22 cellular contexts compared by ENCODE assay signal in genomic region chr4:14908635-14909034, GRCh38.
A peak's percentile ranks its signal among the peaks of the same experiment; 100 is the strongest.
DNase-seq lines count a peak whose midpoint lies in the region; ATAC-seq and TF ChIP-seq lines count a peak whose summit lies in the region.
"Had no signal": no experiment of that assay in that cellular context is flagged by ENCODE, and none has a peak within 500 bp of the region (broad histone marks: within the 10 kb centered on the region; RNA-seq: fewer than 3 reads in every experiment).

No MANE protein-coding gene starts in this region.

- no peaks in the 10 kb centered on the region for H3K4me1 ChIP-seq in breast epithelium
- no peaks in the 10 kb centered on the region for H3K4me1 ChIP-seq in mesendoderm (ENCODE audit: control insufficient read depth, low read depth, low read length)
- H3K4me1 ChIP-seq: lower lobe of right lung, tibial nerve had no signal

- no peak for ATAC-seq in WTC11
- ATAC-seq: natural killer cell; stimulated activated effector memory CD8-positive, alpha-beta T cell treated with anti-CD3 and anti-CD28 coated beads, Interleukin-12 subunit alpha, Interleukin-12 subunit beta, amount 100 ng/mL, for 72 hours had no signal

- no peak overlapping the region for H3K4me3 ChIP-seq in breast epithelium
- no peak overlapping the region for H3K4me3 ChIP-seq in mesendoderm (ENCODE audit: low read length)
- H3K4me3 ChIP-seq: lower lobe of right lung, smooth muscle cell, tibial nerve had no signal

- H3K36me3 ChIP-seq in breast epithelium (no peaks in the 10 kb centered on the region), mesendoderm (ENCODE audit: control insufficient read depth, insufficient read depth, low read length) (no peaks in the 10 kb centered on the region)
- H3K36me3 ChIP-seq: lower lobe of right lung, tibial nerve had no signal

- no peaks in the 10 kb centered on the region for H3K79me2 ChIP-seq in mesendoderm (ENCODE audit: control insufficient read depth, insufficient read depth, low read length)

- TF ChIP-seq POLR2A in breast epithelium (IDR thresholded peaks at IDR 0.05), result no peak

- H2BK15ac ChIP-seq in mesendoderm (replicated peaks; ENCODE audit: low read depth), result no peak overlapping the region

- H3K27me3 ChIP-seq in breast epithelium (no peaks in the 10 kb centered on the region), mesendoderm (ENCODE audit: insufficient read depth, low read length, poor library complexity) (no peaks in the 10 kb centered on the region)
- H3K27me3 ChIP-seq: tibial nerve had no signal

- H3K4me2 ChIP-seq in mesendoderm (ENCODE audit: low read length), result no peak overlapping the region
- H3K4me2 ChIP-seq: smooth muscle cell had no signal

- H2BK5ac ChIP-seq in mesendoderm (ENCODE audit: low read length), result no peak overlapping the region

- DNase-seq in MCF 10A (ENCODE audit: unreplicated experiment) (peak; percentile 51), breast epithelium (ENCODE audit: low spot score in 2 of 2) (no peak), WTC11 (ENCODE audit: low spot score) (no peak), iris pigment epithelial cell (ENCODE audit: low read depth) (peak; percentile 65), mesendoderm (no peak), GM19238 (ENCODE audit: insufficient read length, low spot score) (no peak), NOMO-1 treated with dmso at 0.1 percent for 144 hours (lab: John Stamatoyannopoulos, UW; ENCODE audit: unreplicated experiment) (no peak), activated gamma-delta T cell treated with Interleukin-2 at 50 U/mL for 16 hours (no peak)
- DNase-seq: activated CD4-positive, alpha-beta memory T cell treated with anti-CD3 and anti-CD28 coated beads, Interleukin-2, amount 10 ng/mL, durations not matched to agents 7 days and 5 days; activated naive CD8-positive, alpha-beta T cell treated with anti-CD3 and anti-CD28 coated beads, Interleukin-2, amount 10 ng/mL, durations not matched to agents 7 days and 5 days; activated T-cell treated with anti-CD3 and anti-CD28 coated beads, Interleukin-2, amount 50 U/mL, for 48 hours; CD4-positive, alpha-beta T cell; cerebellar nuclear complex; foreskin melanocyte; GOT3; lower lobe of right lung; natural killer cell; NCI-H69 had no signal

- no peaks in the 10 kb centered on the region for H3K36me3 Mint-ChIP-seq in MCF 10A (ENCODE audit: insufficient read depth, unreplicated experiment)
- no peaks in the 10 kb centered on the region for H3K36me3 Mint-ChIP-seq in WTC11
- H3K36me3 Mint-ChIP-seq: activated naive CD8-positive, alpha-beta T cell treated with anti-CD3 and anti-CD28 coated beads, Interleukin-2, amount 10 ng/mL, durations not matched to agents 7 days and 5 days; natural killer cell; stimulated activated effector memory CD8-positive, alpha-beta T cell treated with anti-CD3 and anti-CD28 coated beads, Interleukin-12 subunit alpha, Interleukin-12 subunit beta, amount 100 ng/mL, for 72 hours had no signal

- H3K4ac ChIP-seq in mesendoderm (ENCODE audit: low read depth, low read length), result no peak overlapping the region

- intact Hi-C loops in MCF 10A (cut with micrococcal nuclease), result no loop called here
- intact Hi-C loops in breast epithelium (cut with DNase I; ENCODE audit: low total_unique reads), result no loop called here

- H3K27ac ChIP-seq in breast epithelium (no peak overlapping the region), mesendoderm (ENCODE audit: low read depth, low read length) (no peak overlapping the region)
- H3K27ac ChIP-seq: lower lobe of right lung, tibial nerve, VCaP had no signal

- no CpG with 5 or more reads among the region's 3 CpGs for WGBS in mesendoderm (ENCODE audit: extremely low coverage, insufficient coverage, low lambda C conversion rate)

- H3K4me1 Mint-ChIP-seq in MCF 10A (ENCODE audit: insufficient read depth, unreplicated experiment) (peaks cover 25% of the 10 kb centered on the region), WTC11 (peaks cover 6% of the 10 kb centered on the region)
- H3K4me1 Mint-ChIP-seq: stimulated activated effector memory CD8-positive, alpha-beta T cell treated with anti-CD3 and anti-CD28 coated beads, Interleukin-12 subunit alpha, Interleukin-12 subunit beta, amount 100 ng/mL, for 72 hours had no signal

- H3K9me3 Mint-ChIP-seq in MCF 10A (ENCODE audit: unreplicated experiment) (no peaks in the 10 kb centered on the region), WTC11 (peaks cover 7% of the 10 kb centered on the region)
- H3K9me3 Mint-ChIP-seq: activated CD4-positive, alpha-beta memory T cell treated with anti-CD3 and anti-CD28 coated beads, Interleukin-2, amount 10 ng/mL, durations not matched to agents 7 days and 5 days; CD4-positive, alpha-beta T cell; natural killer cell; stimulated activated effector memory CD8-positive, alpha-beta T cell treated with anti-CD3 and anti-CD28 coated beads, Interleukin-12 subunit alpha, Interleukin-12 subunit beta, amount 100 ng/mL, for 72 hours had no signal

- no peaks in the 10 kb centered on the region for H3K9me3 ChIP-seq in breast epithelium
- H3K9me3 ChIP-seq: lower lobe of right lung, tibial nerve had no signal

- CTCF ChIA-PET in MCF 10A (lab: Yijun Ruan, JAX), result interaction anchor here (0.6 to 1.7 kb wide), 3 partner anchors 12 to 1092 kb away, joined by 4 to 7 read pairs (median 4); no protein-coding TSS in a partner anchor
- CTCF ChIA-PET in WTC11 (lab: Charles Lee), result no interaction called here

- no peak overlapping the region for H2AK5ac ChIP-seq in mesendoderm (ENCODE audit: low read length)

- BruUV-seq in MCF 10A (replicated peaks; lab: Mats Ljungman, UMichigan), result no TSS peak

- no peak overlapping the region for H3K23ac ChIP-seq in mesendoderm (ENCODE audit: low read length)

- POLR2A ChIA-PET in MCF 10A (lab: Yijun Ruan, JAX), result interaction anchor here (0.8 to 1.4 kb wide), 6 partner anchors 8 to 1203 kb away, joined by 3 to 8 read pairs (median 3); partner anchors contain the start of gene CPEB2
- POLR2A ChIA-PET in WTC11 (lab: Charles Lee), result no interaction called here

- no peak overlapping the region for H4K8ac ChIP-seq in mesendoderm (ENCODE audit: low read depth, low read length)

- H3K27me3 Mint-ChIP-seq in MCF 10A (ENCODE audit: insufficient read depth, unreplicated experiment), result no peaks in the 10 kb centered on the region
- H3K27me3 Mint-ChIP-seq in WTC11 (ENCODE audit: low read depth), result no peaks in the 10 kb centered on the region

- H3K18ac ChIP-seq in mesendoderm (ENCODE audit: low read length), result no peak overlapping the region

- H3K56ac ChIP-seq in mesendoderm (ENCODE audit: low read length), result no peak overlapping the region

- H4K5ac ChIP-seq in mesendoderm (ENCODE audit: low read length), result no peak overlapping the region

- no peaks in the 10 kb centered on the region for H3K79me1 ChIP-seq in mesendoderm (ENCODE audit: low read length)

- no peak overlapping the region for H3K4me3 Mint-ChIP-seq in MCF 10A (ENCODE audit: unreplicated experiment)
- H3K4me3 Mint-ChIP-seq in WTC11, result no peak overlapping the region
- H3K4me3 Mint-ChIP-seq: activated CD4-positive, alpha-beta memory T cell treated with anti-CD3 and anti-CD28 coated beads, Interleukin-2, amount 10 ng/mL, durations not matched to agents 7 days and 5 days; activated naive CD8-positive, alpha-beta T cell treated with anti-CD3 and anti-CD28 coated beads, Interleukin-2, amount 10 ng/mL, durations not matched to agents 7 days and 5 days; CD4-positive, alpha-beta T cell; natural killer cell; stimulated activated effector memory CD8-positive, alpha-beta T cell treated with anti-CD3 and anti-CD28 coated beads, Interleukin-12 subunit alpha, Interleukin-12 subunit beta, amount 100 ng/mL, for 72 hours had no signal

- TF ChIP-seq CTCF in MCF 10A (IDR thresholded peaks at IDR 0.05; ENCODE audit: unreplicated experiment) (no peak), breast epithelium (IDR thresholded peaks at IDR 0.05) (no peak), WTC11 (IDR thresholded peaks at IDR 0.05) (no peak)

- H3K9ac ChIP-seq in mesendoderm (ENCODE audit: low read length), result no peak overlapping the region

- H2BK120ac ChIP-seq in mesendoderm (ENCODE audit: low read depth, low read length), result no peak overlapping the region

- H3K27ac Mint-ChIP-seq in MCF 10A (ENCODE audit: low read depth, unreplicated experiment), result no peak overlapping the region
- no peak overlapping the region for H3K27ac Mint-ChIP-seq in WTC11
- H3K27ac Mint-ChIP-seq: activated CD4-positive, alpha-beta memory T cell treated with anti-CD3 and anti-CD28 coated beads, Interleukin-2, amount 10 ng/mL, durations not matched to agents 7 days and 5 days; activated naive CD8-positive, alpha-beta T cell treated with anti-CD3 and anti-CD28 coated beads, Interleukin-2, amount 10 ng/mL, durations not matched to agents 7 days and 5 days; CD4-positive, alpha-beta T cell; natural killer cell; stimulated activated effector memory CD8-positive, alpha-beta T cell treated with anti-CD3 and anti-CD28 coated beads, Interleukin-12 subunit alpha, Interleukin-12 subunit beta, amount 100 ng/mL, for 72 hours had no signal

TF ChIP-seq in WTC11, 78 proteins besides CTCF, POLR2A, EP300 and RAD21:
- no peak for TF ChIP-seq ATF2 (CRISPR knock-in tag; IDR thresholded peaks at IDR 0.05; ENCODE audit: borderline replicate concordance, low read depth)
- peak; percentile 72 for TF ChIP-seq GABPB1 (CRISPR knock-in tag; IDR thresholded peaks at IDR 0.05)

Comparison
In these comparisons a context has a peak if more than half of its experiments do, and no peak if none do; other contexts are left out.
1. DNase-seq: peak in MCF 10A (single experiment) and iris pigment epithelial cell (single experiment); none in breast epithelium (0 of 2), WTC11 (single experiment), mesendoderm (single experiment), GM19238 (single experiment), NOMO-1 treated with dmso at 0.1 percent for 144 hours (single experiment) and activated gamma-delta T cell treated with Interleukin-2 at 50 U/mL for 16 hours (single experiment).